In the genomic region with DNA sequence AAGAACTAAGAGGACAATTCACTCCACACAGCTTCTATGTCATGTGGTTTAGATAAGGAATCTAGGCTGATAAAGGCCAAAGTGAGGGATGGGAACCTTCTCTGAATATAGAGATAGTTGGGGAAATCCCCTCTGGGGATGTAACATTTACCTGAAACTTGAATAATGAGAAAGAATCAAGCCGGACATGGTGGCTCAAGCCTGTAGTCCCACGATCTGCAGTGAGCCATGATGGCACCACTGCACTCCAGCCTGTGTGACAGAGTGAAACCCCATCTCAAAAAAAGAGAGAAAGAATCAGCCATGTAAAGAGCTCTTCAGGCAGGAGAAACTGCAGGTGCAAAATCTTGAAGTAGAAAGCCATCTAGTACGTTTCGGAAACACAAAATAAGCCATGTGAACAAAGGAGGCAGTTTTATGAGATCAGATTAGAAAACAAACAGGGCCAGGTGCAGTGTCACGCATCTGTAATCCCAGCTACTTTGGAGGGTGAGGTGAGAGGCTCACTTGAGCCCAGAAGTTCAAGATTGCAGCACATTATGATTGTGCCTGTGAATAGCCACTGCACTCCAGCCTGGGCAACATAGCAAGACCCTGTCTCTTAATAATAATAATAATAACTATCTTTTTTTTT, we compare ENCODE assay signal across 1 cellular context.
A peak's percentile ranks its signal among the peaks of the same experiment; 100 is the strongest.
TF ChIP-seq lines count a peak whose summit lies in the region.

No MANE protein-coding gene starts in this region.

TF ChIP-seq in GM12878, 131 proteins besides CTCF, POLR2A, EP300 and RAD21:
- TF ChIP-seq ZNF592 (IDR thresholded peaks at IDR 0.05) = no peak
- peak; percentile 62 for TF ChIP-seq MEF2B (IDR thresholded peaks at IDR 0.05; ENCODE audit: partially characterized antibody, poor library complexity, severe bottlenecking)
- TF ChIP-seq PKNOX1 (IDR thresholded peaks at IDR 0.05) = 0 out of 2 replicates have a peak, but pooled peaks have one; percentile 23
- peak; percentile 35; the same call in 1 of the 2 replicates for TF ChIP-seq JUNB (IDR thresholded peaks at IDR 0.05)
- peak; percentile 47; the same call in 1 of the 2 replicates for TF ChIP-seq MXI1 (IDR thresholded peaks at IDR 0.05; ENCODE audit: low read depth, low read length)
- TF ChIP-seq RUNX3 (IDR thresholded peaks at IDR 0.05; ENCODE audit: low read length) = peak; percentile 61; the same call in 1 of the 2 replicates
- TF ChIP-seq TAF1 (IDR thresholded peaks at IDR 0.05; ENCODE audit: borderline replicate concordance, low read depth, low read length) = peak; percentile 39; the same call in 1 of the 2 replicates
- TF ChIP-seq YY1 (IDR thresholded peaks at IDR 0.05; ENCODE audit: low read depth, low read length) = peak; percentile 87
- TF ChIP-seq TCF3 (IDR thresholded peaks at IDR 0.05; ENCODE audit: borderline replicate concordance, insufficient read depth, low read depth, low read length) = peak; percentile 91
- TF ChIP-seq ASH2L (IDR thresholded peaks at IDR 0.05; ENCODE audit: borderline replicate concordance, low read depth) = 0 out of 2 replicates have a peak, but pooled peaks have one; percentile 31
- TF ChIP-seq, protein P1, sequence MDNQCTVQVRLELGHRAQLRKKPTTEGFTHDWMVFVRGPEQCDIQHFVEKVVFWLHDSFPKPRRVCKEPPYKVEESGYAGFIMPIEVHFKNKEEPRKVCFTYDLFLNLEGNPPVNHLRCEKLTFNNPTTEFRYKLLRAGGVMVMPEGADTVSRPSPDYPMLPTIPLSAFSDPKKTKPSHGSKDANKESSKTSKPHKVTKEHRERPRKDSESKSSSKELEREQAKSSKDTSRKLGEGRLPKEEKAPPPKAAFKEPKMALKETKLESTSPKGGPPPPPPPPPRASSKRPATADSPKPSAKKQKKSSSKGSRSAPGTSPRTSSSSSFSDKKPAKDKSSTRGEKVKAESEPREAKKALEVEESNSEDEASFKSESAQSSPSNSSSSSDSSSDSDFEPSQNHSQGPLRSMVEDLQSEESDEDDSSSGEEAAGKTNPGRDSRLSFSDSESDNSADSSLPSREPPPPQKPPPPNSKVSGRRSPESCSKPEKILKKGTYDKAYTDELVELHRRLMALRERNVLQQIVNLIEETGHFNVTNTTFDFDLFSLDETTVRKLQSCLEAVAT (IDR thresholded peaks at IDR 0.05) = 0 out of 2 replicates have a peak, but pooled peaks have one; percentile 14
- TF ChIP-seq, protein P2, sequence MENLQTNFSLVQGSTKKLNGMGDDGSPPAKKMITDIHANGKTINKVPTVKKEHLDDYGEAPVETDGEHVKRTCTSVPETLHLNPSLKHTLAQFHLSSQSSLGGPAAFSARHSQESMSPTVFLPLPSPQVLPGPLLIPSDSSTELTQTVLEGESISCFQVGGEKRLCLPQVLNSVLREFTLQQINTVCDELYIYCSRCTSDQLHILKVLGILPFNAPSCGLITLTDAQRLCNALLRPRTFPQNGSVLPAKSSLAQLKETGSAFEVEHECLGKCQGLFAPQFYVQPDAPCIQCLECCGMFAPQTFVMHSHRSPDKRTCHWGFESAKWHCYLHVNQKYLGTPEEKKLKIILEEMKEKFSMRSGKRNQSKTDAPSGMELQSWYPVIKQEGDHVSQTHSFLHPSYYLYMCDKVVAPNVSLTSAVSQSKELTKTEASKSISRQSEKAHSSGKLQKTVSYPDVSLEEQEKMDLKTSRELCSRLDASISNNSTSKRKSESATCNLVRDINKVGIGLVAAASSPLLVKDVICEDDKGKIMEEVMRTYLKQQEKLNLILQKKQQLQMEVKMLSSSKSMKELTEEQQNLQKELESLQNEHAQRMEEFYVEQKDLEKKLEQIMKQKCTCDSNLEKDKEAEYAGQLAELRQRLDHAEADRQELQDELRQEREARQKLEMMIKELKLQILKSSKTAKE (IDR thresholded peaks at IDR 0.05; ENCODE audit: low read depth, poor library complexity, severe bottlenecking) = peak; percentile 67
- no peak for TF ChIP-seq MYB (IDR thresholded peaks at IDR 0.05; ENCODE audit: borderline replicate concordance, low read depth, low read length)
- peak; percentile 50; the same call in 1 of the 2 replicates for TF ChIP-seq MTA2 (IDR thresholded peaks at IDR 0.05; ENCODE audit: low read depth)
- 0 out of 2 replicates have a peak, but pooled peaks have one; percentile 73 for TF ChIP-seq SMARCA5 (IDR thresholded peaks at IDR 0.05)
- peak; percentile 71; the same call in 1 of the 2 replicates for TF ChIP-seq ZNF217 (IDR thresholded peaks at IDR 0.05)
- no peak for TF ChIP-seq SMAD5 (IDR thresholded peaks at IDR 0.05; ENCODE audit: low read depth)
- TF ChIP-seq, protein P3, sequence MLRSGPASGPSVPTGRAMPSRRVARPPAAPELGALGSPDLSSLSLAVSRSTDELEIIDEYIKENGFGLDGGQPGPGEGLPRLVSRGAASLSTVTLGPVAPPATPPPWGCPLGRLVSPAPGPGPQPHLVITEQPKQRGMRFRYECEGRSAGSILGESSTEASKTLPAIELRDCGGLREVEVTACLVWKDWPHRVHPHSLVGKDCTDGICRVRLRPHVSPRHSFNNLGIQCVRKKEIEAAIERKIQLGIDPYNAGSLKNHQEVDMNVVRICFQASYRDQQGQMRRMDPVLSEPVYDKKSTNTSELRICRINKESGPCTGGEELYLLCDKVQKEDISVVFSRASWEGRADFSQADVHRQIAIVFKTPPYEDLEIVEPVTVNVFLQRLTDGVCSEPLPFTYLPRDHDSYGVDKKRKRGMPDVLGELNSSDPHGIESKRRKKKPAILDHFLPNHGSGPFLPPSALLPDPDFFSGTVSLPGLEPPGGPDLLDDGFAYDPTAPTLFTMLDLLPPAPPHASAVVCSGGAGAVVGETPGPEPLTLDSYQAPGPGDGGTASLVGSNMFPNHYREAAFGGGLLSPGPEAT (IDR thresholded peaks at IDR 0.05; ENCODE audit: low read depth) = 0 out of 2 replicates have a peak, but pooled peaks have one; percentile 59
- 0 out of 2 replicates have a peak, but pooled peaks have one; percentile 64 for TF ChIP-seq CBFB (IDR thresholded peaks at IDR 0.05; ENCODE audit: low read depth)
- no peak for TF ChIP-seq SREBF2 (IDR thresholded peaks at IDR 0.05; ENCODE audit: low read length)
- peak; percentile 53 for TF ChIP-seq EED (IDR thresholded peaks at IDR 0.05; ENCODE audit: low read depth)
- peak; percentile 60; the same call in 1 of the 2 replicates for TF ChIP-seq ATF7 (IDR thresholded peaks at IDR 0.05; ENCODE audit: low read depth)
- peak; percentile 68 for TF ChIP-seq NFIC (IDR thresholded peaks at IDR 0.05; ENCODE audit: low read depth, low read length)
- TF ChIP-seq NR2F1 (conservative IDR thresholded peaks at IDR 0.05) = no peak
- no peak for TF ChIP-seq HDGF (IDR thresholded peaks at IDR 0.05)
- TF ChIP-seq ZBED1 (IDR thresholded peaks at IDR 0.05; ENCODE audit: borderline replicate concordance) = peak; percentile 74; the same call in 1 of the 2 replicates
- TF ChIP-seq FOXM1 (IDR thresholded peaks at IDR 0.05; ENCODE audit: low read depth, low read length) = 0 out of 2 replicates have a peak, but pooled peaks have one; percentile 76
- TF ChIP-seq MEF2A (IDR thresholded peaks at IDR 0.05; ENCODE audit: insufficient read depth, low read depth, low read length) = peak; percentile 39; the same call in 1 of the 2 replicates
- peak; percentile 83 for TF ChIP-seq CREB1 (IDR thresholded peaks at IDR 0.05; ENCODE audit: low read depth)
- TF ChIP-seq NBN (IDR thresholded peaks at IDR 0.05) = 0 out of 2 replicates have a peak, but pooled peaks have one; percentile 40
- no peak for TF ChIP-seq MYC (IDR thresholded peaks at IDR 0.05; ENCODE audit: insufficient read depth, insufficient read length, insufficient replicate concordance, low read length, severe bottlenecking)
- TF ChIP-seq TCF12 (IDR thresholded peaks at IDR 0.05; ENCODE audit: low read depth, low read length) = peak; percentile 88
- no peak for TF ChIP-seq MTA3 (IDR thresholded peaks at IDR 0.05; ENCODE audit: borderline replicate concordance, low read length)
- peak; percentile 95 for TF ChIP-seq BCL3 (IDR thresholded peaks at IDR 0.05; ENCODE audit: borderline replicate concordance, insufficient read depth, low read depth, low read length, poor library complexity, severe bottlenecking)
- no peak for TF ChIP-seq ZNF207 (IDR thresholded peaks at IDR 0.05; ENCODE audit: borderline replicate concordance)
- peak; percentile 38 to 52 for TF ChIP-seq IKZF2 (IDR thresholded peaks at IDR 0.05)
- peak; percentile 52 for TF ChIP-seq IRF4 (IDR thresholded peaks at IDR 0.05; ENCODE audit: low read depth, low read length)
- TF ChIP-seq, protein P4, sequence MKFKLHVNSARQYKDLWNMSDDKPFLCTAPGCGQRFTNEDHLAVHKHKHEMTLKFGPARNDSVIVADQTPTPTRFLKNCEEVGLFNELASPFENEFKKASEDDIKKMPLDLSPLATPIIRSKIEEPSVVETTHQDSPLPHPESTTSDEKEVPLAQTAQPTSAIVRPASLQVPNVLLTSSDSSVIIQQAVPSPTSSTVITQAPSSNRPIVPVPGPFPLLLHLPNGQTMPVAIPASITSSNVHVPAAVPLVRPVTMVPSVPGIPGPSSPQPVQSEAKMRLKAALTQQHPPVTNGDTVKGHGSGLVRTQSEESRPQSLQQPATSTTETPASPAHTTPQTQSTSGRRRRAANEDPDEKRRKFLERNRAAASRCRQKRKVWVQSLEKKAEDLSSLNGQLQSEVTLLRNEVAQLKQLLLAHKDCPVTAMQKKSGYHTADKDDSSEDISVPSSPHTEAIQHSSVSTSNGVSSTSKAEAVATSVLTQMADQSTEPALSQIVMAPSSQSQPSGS (IDR thresholded peaks at IDR 0.05; ENCODE audit: low read length) = peak; percentile 90
- TF ChIP-seq CREM (IDR thresholded peaks at IDR 0.05; ENCODE audit: low read depth) = peak; percentile 75
- TF ChIP-seq TBL1XR1 (IDR thresholded peaks at IDR 0.05; ENCODE audit: low read depth, low read length) = 0 out of 2 replicates have a peak, but pooled peaks have one; percentile 58
- TF ChIP-seq PAX5 (IDR thresholded peaks at IDR 0.05; ENCODE audit: borderline replicate concordance, low read depth, low read length) = peak; percentile 84
TF ChIP-seq in GM12878: peak in this region for 32.
